Comparison of ENCODE assay signal across 16 cellular contexts in the genomic region with DNA sequence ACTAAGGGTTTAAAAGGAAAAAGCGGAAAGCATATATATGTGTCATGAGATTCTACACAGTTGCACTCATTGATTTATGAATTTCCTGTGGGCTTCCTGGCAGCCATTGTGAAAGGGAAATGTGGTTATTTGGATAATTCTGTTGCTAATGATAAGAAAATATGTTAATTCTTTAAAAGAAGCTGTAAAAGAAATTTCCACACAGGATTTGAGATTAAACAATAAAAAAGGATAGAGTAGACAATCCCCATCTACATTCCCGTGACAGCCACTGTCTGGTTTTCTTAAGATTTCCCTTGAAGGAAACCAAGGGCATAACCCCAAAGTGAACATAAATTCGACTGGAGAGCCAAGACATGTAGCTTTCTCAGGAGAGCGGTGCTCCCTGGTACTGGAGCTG.
"Had no signal": no experiment of that assay in that cellular context is flagged by ENCODE, and none has a peak within 500 bp of the region (broad histone marks: within the 10 kb centered on the region; RNA-seq: fewer than 3 reads in every experiment).

No MANE protein-coding gene starts in this region.

- H3K4me1 Mint-ChIP-seq: activated CD8-positive, alpha-beta memory T cell treated with anti-CD3 and anti-CD28 coated beads, Interleukin-2, amount 10 ng/mL, durations not matched to agents 7 days and 5 days; naive thymus-derived CD4-positive, alpha-beta T cell; stimulated activated memory B cell treated with anti-CD40 and anti-IgM and Interleukin-4, amounts not matched to agents 10 μg/mL and 1 μg/mL and 100 μg/mL, for 72 hours had no signal

- H3K4me3 ChIP-seq: lower lobe of right lung, ovary, thyroid gland had no signal

- H3K27ac ChIP-seq: foreskin keratinocyte, lower lobe of right lung, ovary, thyroid gland, VCaP had no signal

- H3K9me3 ChIP-seq: lower lobe of right lung, ovary, thyroid gland had no signal

- ATAC-seq: activated CD8-positive, alpha-beta memory T cell treated with anti-CD3 and anti-CD28 coated beads, Interleukin-2, amount 10 ng/mL, durations not matched to agents 7 days and 5 days; activated naive CD4-positive, alpha-beta T cell treated with anti-CD3 and anti-CD28 coated beads, Interleukin-2, amount 50 U/mL, for 72 hours; foreskin keratinocyte; lower lobe of right lung; naive thymus-derived CD4-positive, alpha-beta T cell; stimulated activated memory B cell treated with anti-CD40 and anti-IgM and Interleukin-4, amounts not matched to agents 10 μg/mL and 1 μg/mL and 100 μg/mL, for 72 hours had no signal

- H3K27me3 Mint-ChIP-seq: activated CD8-positive, alpha-beta memory T cell treated with anti-CD3 and anti-CD28 coated beads, Interleukin-2, amount 10 ng/mL, durations not matched to agents 7 days and 5 days; activated T-cell treated with anti-CD3 and anti-CD28 coated beads, Interleukin-2, amount 50 U/mL, for 24 hours; naive thymus-derived CD4-positive, alpha-beta T cell; stimulated activated memory B cell treated with anti-CD40 and anti-IgM and Interleukin-4, amounts not matched to agents 10 μg/mL and 1 μg/mL and 100 μg/mL, for 72 hours had no signal

- H3K27ac Mint-ChIP-seq: activated CD8-positive, alpha-beta memory T cell treated with anti-CD3 and anti-CD28 coated beads, Interleukin-2, amount 10 ng/mL, durations not matched to agents 7 days and 5 days; activated naive CD4-positive, alpha-beta T cell treated with anti-CD3 and anti-CD28 coated beads, Interleukin-2, amount 50 U/mL, for 72 hours; activated T-cell treated with anti-CD3 and anti-CD28 coated beads, Interleukin-2, amount 50 U/mL, for 24 hours; stimulated activated memory B cell treated with anti-CD40 and anti-IgM and Interleukin-4, amounts not matched to agents 10 μg/mL and 1 μg/mL and 100 μg/mL, for 72 hours had no signal

- H3K4me1 ChIP-seq: lower lobe of right lung had no signal

- H3K36me3 Mint-ChIP-seq: activated naive CD4-positive, alpha-beta T cell treated with anti-CD3 and anti-CD28 coated beads, Interleukin-2, amount 50 U/mL, for 72 hours had no signal

- H3K27me3 ChIP-seq: foreskin keratinocyte, ovary, thyroid gland had no signal

- DNase-seq: activated CD4-positive, alpha-beta T cell treated with anti-CD3 and anti-CD28 coated beads for 1 hour; activated CD4-positive, alpha-beta T cell treated with anti-CD3 and anti-CD28 coated beads, Interleukin-2, amount 50 U/mL, for 48 hours; activated CD8-positive, alpha-beta memory T cell treated with anti-CD3 and anti-CD28 coated beads, Interleukin-2, amount 10 ng/mL, durations not matched to agents 7 days and 5 days; activated effector memory CD4-positive, alpha-beta T cell treated with Interleukin-2 at 50 U/mL for 16 hours; activated T-cell treated with anti-CD3 and anti-CD28 coated beads, Interleukin-2, amount 50 U/mL, for 24 hours; amniotic stem cell; foreskin keratinocyte; head of caudate nucleus; lower lobe of right lung; naive thymus-derived CD4-positive, alpha-beta T cell; ovary; T-helper 9 cell; thyroid gland had no signal

- H3K36me3 ChIP-seq: ovary, thyroid gland had no signal

- H3K4me3 Mint-ChIP-seq: activated CD8-positive, alpha-beta memory T cell treated with anti-CD3 and anti-CD28 coated beads, Interleukin-2, amount 10 ng/mL, durations not matched to agents 7 days and 5 days; activated T-cell treated with anti-CD3 and anti-CD28 coated beads, Interleukin-2, amount 50 U/mL, for 24 hours; naive thymus-derived CD4-positive, alpha-beta T cell; stimulated activated memory B cell treated with anti-CD40 and anti-IgM and Interleukin-4, amounts not matched to agents 10 μg/mL and 1 μg/mL and 100 μg/mL, for 72 hours had no signal

- H3K9me3 Mint-ChIP-seq: activated naive CD4-positive, alpha-beta T cell treated with anti-CD3 and anti-CD28 coated beads, Interleukin-2, amount 50 U/mL, for 72 hours; activated T-cell treated with anti-CD3 and anti-CD28 coated beads, Interleukin-2, amount 50 U/mL, for 24 hours; naive thymus-derived CD4-positive, alpha-beta T cell; stimulated activated memory B cell treated with anti-CD40 and anti-IgM and Interleukin-4, amounts not matched to agents 10 μg/mL and 1 μg/mL and 100 μg/mL, for 72 hours had no signal
